Comparison of ENCODE assay signal across 21 cellular contexts in the genomic region with DNA sequence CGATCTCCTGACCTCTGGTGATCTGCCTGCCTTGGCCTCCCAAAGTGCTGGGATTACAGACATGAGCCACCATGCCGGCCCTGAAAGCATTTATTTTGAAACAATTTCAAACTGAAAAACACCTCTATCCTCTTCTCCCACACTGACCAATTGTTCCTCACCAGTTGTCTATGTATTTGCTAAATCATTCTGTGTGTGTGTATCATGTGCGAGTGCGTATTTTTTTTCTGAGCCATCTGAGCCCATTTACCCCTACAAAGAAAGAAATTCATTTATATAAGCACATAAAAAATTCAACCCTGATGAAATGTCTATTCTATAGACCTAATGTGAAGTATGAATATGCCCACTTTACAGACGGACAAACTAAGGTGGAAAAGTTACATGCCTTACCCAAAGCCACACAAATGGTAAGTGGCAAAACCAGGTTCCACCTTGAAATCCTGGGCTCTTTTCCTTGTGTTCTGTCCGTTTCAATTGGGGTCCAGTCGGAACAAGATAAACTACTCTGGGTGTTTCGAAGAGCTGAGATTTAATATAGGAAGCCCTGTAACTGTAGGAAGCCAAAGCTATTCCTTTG. TPM values are rescaled to one million over a fixed set of nuclear protein-coding genes. Genes with fewer than 3 reads are reported as not detected.
A peak's percentile ranks its signal among the peaks of the same experiment; 100 is the strongest.
DNase-seq lines count a peak whose midpoint lies in the region; ATAC-seq and TF ChIP-seq lines count a peak whose summit lies in the region.
"Had no signal": no experiment of that assay in that cellular context is flagged by ENCODE, and none has a peak within 500 bp of the region (broad histone marks: within the 10 kb centered on the region; RNA-seq: fewer than 3 reads in every experiment).

No MANE protein-coding gene starts in this region.

- ATAC-seq in T-helper 17 cell (no peak), foreskin keratinocyte (no peak), HG03097 (IDR thresholded peaks at IDR 0.05; ENCODE audit: low FRiP score, unreplicated experiment) (no peak), aorta (ENCODE audit: low FRiP score) (no peak), lower lobe of right lung (no peak)
- ATAC-seq: HCT116, left colon, WTC11 had no signal

- H3K9me3 ChIP-seq in T-helper 17 cell (ENCODE audit: control insufficient read depth, low read length, poor library complexity, severe bottlenecking) (no peaks in the 10 kb centered on the region), aorta (ENCODE audit: control insufficient read depth, low read length) (no peaks in the 10 kb centered on the region), lower lobe of right lung (no peaks in the 10 kb centered on the region)
- H3K9me3 ChIP-seq: BLaER1 had no signal

- no peak for DNase-seq in T-helper 2 cell treated with Interferon-gamma antibody and Interleukin-4, amounts not matched to agents 5 μg/mL and 100 μg/mL, for 36 hours (ENCODE audit: low spot score)
- no peak for DNase-seq in T-helper 2 cell
- DNase-seq in T-helper 17 cell: no peak
- DNase-seq in foreskin keratinocyte: no peak
- no peak for DNase-seq in aorta
- no peak for DNase-seq in lower lobe of right lung
- DNase-seq: activated naive CD8-positive, alpha-beta T cell treated with anti-CD3 and anti-CD28 coated beads, Interleukin-2, amount 10 ng/mL, durations not matched to agents 7 days and 5 days; endodermal cell; Kasumi-1; left colon; NCI-H1930; NCI-H2227 treated with DMSO at 0.1 percent for 48 hours; NCI-H774; T-helper 9 cell had no signal

- H3K27me3 ChIP-seq in ACC112 (ENCODE audit: insufficient read depth, low read length): peaks cover 16% of the 10 kb centered on the region
- H3K27me3 ChIP-seq in foreskin keratinocyte: no peaks in the 10 kb centered on the region
- H3K27me3 ChIP-seq in aorta (ENCODE audit: control insufficient read depth in 1 of 2, insufficient read depth in 2 of 2, low read length in 1 of 2): no peaks in the 10 kb centered on the region
- peaks cover 11% of the 10 kb centered on the region for H3K27me3 ChIP-seq in lower lobe of right lung (ENCODE audit: low read depth)
- H3K27me3 ChIP-seq: BLaER1, brain microvascular endothelial cell had no signal

- no peak for TF ChIP-seq CTCF in foreskin keratinocyte (conservative IDR thresholded peaks at IDR 0.05)
- TF ChIP-seq CTCF in lower lobe of right lung (IDR thresholded peaks at IDR 0.05): no peak

- H3K4me3 Mint-ChIP-seq in T-helper 2 cell treated with Interferon-gamma antibody and Interleukin-4, amounts not matched to agents 5 μg/mL and 100 μg/mL, for 36 hours: peak overlapping the region; percentile 31
- H3K4me3 Mint-ChIP-seq in T-helper 17 cell: peak overlapping the region; percentile 78
- H3K4me3 Mint-ChIP-seq: endodermal cell, neural crest cell, WTC11 had no signal

- H3K4me3 ChIP-seq in ACC112 (ENCODE audit: low read depth, low read length): no peak overlapping the region
- no peak overlapping the region for H3K4me3 ChIP-seq in aorta (ENCODE audit: low read length in 2 of 2)
- H3K4me3 ChIP-seq in lower lobe of right lung: no peak overlapping the region
- H3K4me3 ChIP-seq: BLaER1 had no signal

- H3K36me3 ChIP-seq in ACC112 (ENCODE audit: insufficient read depth, low read length) (no peaks in the 10 kb centered on the region), aorta (ENCODE audit: control insufficient read depth in 1 of 2, insufficient read depth in 2 of 2, low read length in 1 of 2) (no peaks in the 10 kb centered on the region), lower lobe of right lung (no peaks in the 10 kb centered on the region)
- H3K36me3 ChIP-seq: BLaER1, brain microvascular endothelial cell had no signal

- H3K27ac Mint-ChIP-seq in T-helper 2 cell treated with Interferon-gamma antibody and Interleukin-4, amounts not matched to agents 5 μg/mL and 100 μg/mL, for 36 hours: no peak overlapping the region
- peak overlapping the region; percentile 95 for H3K27ac Mint-ChIP-seq in T-helper 17 cell
- H3K27ac Mint-ChIP-seq: activated naive CD8-positive, alpha-beta T cell treated with anti-CD3 and anti-CD28 coated beads, Interleukin-2, amount 10 ng/mL, durations not matched to agents 7 days and 5 days; endodermal cell; WTC11 had no signal

- no peaks in the 10 kb centered on the region for H3K9me3 Mint-ChIP-seq in T-helper 2 cell treated with Interferon-gamma antibody and Interleukin-4, amounts not matched to agents 5 μg/mL and 100 μg/mL, for 36 hours
- H3K9me3 Mint-ChIP-seq: activated naive CD8-positive, alpha-beta T cell treated with anti-CD3 and anti-CD28 coated beads, Interleukin-2, amount 10 ng/mL, durations not matched to agents 7 days and 5 days; endodermal cell; neural crest cell; WTC11 had no signal

- H3K4me1 Mint-ChIP-seq in T-helper 2 cell treated with Interferon-gamma antibody and Interleukin-4, amounts not matched to agents 5 μg/mL and 100 μg/mL, for 36 hours (ENCODE audit: low read depth): peaks cover 42% of the 10 kb centered on the region
- H3K4me1 Mint-ChIP-seq in T-helper 17 cell: peaks cover 49% of the 10 kb centered on the region
- H3K4me1 Mint-ChIP-seq: neural crest cell had no signal

- 91% methylated on average over 8 of the region's 8 CpGs for WGBS in aorta, 2 donors

- H3K27ac ChIP-seq in ACC112 (ENCODE audit: low read depth, low read length) (peak overlapping the region; percentile 35; the same call in 1 of the 2 replicates), foreskin keratinocyte (peak overlapping the region; percentile 91), aorta (ENCODE audit: low read depth in 1 of 2, low read length in 2 of 2) (no peak overlapping the region), lower lobe of right lung (no peak overlapping the region)
- H3K27ac ChIP-seq: BLaER1, brain microvascular endothelial cell had no signal

- no peak overlapping the region for H2AFZ ChIP-seq in ACC112 (ENCODE audit: low read length, unreplicated experiment)

- intact Hi-C loops in aorta (cut with DNase I): no loop called here
- intact Hi-C loops in lower lobe of right lung (cut with DNase I): no loop called here

- no peaks in the 10 kb centered on the region for H3K36me3 Mint-ChIP-seq in T-helper 2 cell treated with Interferon-gamma antibody and Interleukin-4, amounts not matched to agents 5 μg/mL and 100 μg/mL, for 36 hours (ENCODE audit: low read depth)
- H3K36me3 Mint-ChIP-seq in T-helper 17 cell (ENCODE audit: low read depth): no peaks in the 10 kb centered on the region
- H3K36me3 Mint-ChIP-seq: activated naive CD8-positive, alpha-beta T cell treated with anti-CD3 and anti-CD28 coated beads, Interleukin-2, amount 10 ng/mL, durations not matched to agents 7 days and 5 days; WTC11 had no signal

- peaks cover 16% of the 10 kb centered on the region for H3K27me3 Mint-ChIP-seq in T-helper 2 cell treated with Interferon-gamma antibody and Interleukin-4, amounts not matched to agents 5 μg/mL and 100 μg/mL, for 36 hours (ENCODE audit: low read depth)
- H3K27me3 Mint-ChIP-seq in T-helper 17 cell: no peaks in the 10 kb centered on the region

- no peaks in the 10 kb centered on the region for H3K79me2 ChIP-seq in ACC112 (ENCODE audit: control insufficient read depth, insufficient read depth, low read length, unreplicated experiment)

- peaks cover 16% of the 10 kb centered on the region for H3K4me1 ChIP-seq in ACC112 (ENCODE audit: control insufficient read depth, insufficient read depth, low read length, unreplicated experiment)
- H3K4me1 ChIP-seq in foreskin keratinocyte: peaks cover 13% of the 10 kb centered on the region
- no peaks in the 10 kb centered on the region for H3K4me1 ChIP-seq in aorta (ENCODE audit: control insufficient read depth in 1 of 2, insufficient read depth in 2 of 2, low read length in 2 of 2)
- peaks cover 8% of the 10 kb centered on the region for H3K4me1 ChIP-seq in lower lobe of right lung

RNA-seq across cellular contexts. Expression of a gene that starts 46.8 kb away (rescaled TPM):
- total RNA-seq in T-helper 17 cell (100 to 1,000 TPM; 133 to 146 TPM), foreskin keratinocyte (65.9 and 87.2 TPM in 2 replicates), aorta (10 to 100 TPM; 82.0 to 94.1 TPM), lower lobe of right lung (90.8 TPM)
- polyA plus RNA-seq in foreskin keratinocyte (81.3 and 105 TPM in 2 replicates), aorta (10 to 100 TPM; 41.4 to 89.4 TPM)

Comparison
In these comparisons a context has a peak if more than half of its experiments do, and no peak if none do; other contexts are left out.
1. H3K27ac ChIP-seq: peak in ACC112 (single experiment) and foreskin keratinocyte (single experiment); none in aorta (0 of 2) and lower lobe of right lung (single experiment).